12 cellular contexts compared by ENCODE assay signal in genomic region chr20:42204261-42204660, GRCh38.
DNase-seq lines count a peak whose midpoint lies in the region; ATAC-seq, FAIRE-seq and TF ChIP-seq lines count a peak whose summit lies in the region.
"Had no signal": no experiment of that assay in that cellular context is flagged by ENCODE, and none has a peak within 500 bp of the region (broad histone marks: within the 10 kb centered on the region; RNA-seq: fewer than 3 reads in every experiment).

No MANE protein-coding gene starts in this region.

- DNase-seq in Ammon's horn (ENCODE audit: low spot score) (peak; percentile 53), GM20000 (ENCODE audit: low spot score) (no peak), OCI-LY7 (ENCODE audit: low spot score) (no peak), HepG2 (ENCODE audit: low spot score) (peak; percentile 28), HCEC 1CT (no peak), SK-N-DZ (ENCODE audit: low spot score) (no peak)
- DNase-seq: CD4-positive, alpha-beta T cell; stimulated activated CD4-positive, alpha-beta T cell treated with anti-CD3 and anti-CD28 coated beads, Interleukin-1b, Interleukin-23, amount 100 ng/mL, for 48 hours; stomach; T-helper 17 cell had no signal

- intact Hi-C loops in OCI-LY7 (cut with micrococcal nuclease; ENCODE audit: unreplicated experiment) (no loop called here), HepG2 (cut with micrococcal nuclease; ENCODE audit: unreplicated experiment) (no loop called here)

- H3K4me1 ChIP-seq in OCI-LY7 (ENCODE audit: insufficient read depth, low read length, poor library complexity, severe bottlenecking) (no peaks in the 10 kb centered on the region), HepG2 (ENCODE audit: insufficient read depth, low read length) (no peaks in the 10 kb centered on the region)
- H3K4me1 ChIP-seq: stomach had no signal

- peak; percentile 9 for TF ChIP-seq CTCF in GM20000 (IDR thresholded peaks at IDR 0.05; ENCODE audit: extremely low read depth, missing control alignments)
- TF ChIP-seq CTCF in OCI-LY7 (conservative IDR thresholded peaks at IDR 0.05; ENCODE audit: low read length): peak; percentile 53
- TF ChIP-seq CTCF in HepG2 (CRISPR knock-in tag; IDR thresholded peaks at IDR 0.05): peak; percentile 41

- ATAC-seq in HepG2 (no peak), GM19467 (IDR thresholded peaks at IDR 0.05; ENCODE audit: unreplicated experiment) (no peak), GM18519 (IDR thresholded peaks at IDR 0.05; ENCODE audit: low FRiP score, unreplicated experiment) (no peak)
- ATAC-seq: T-helper 17 cell had no signal

- POLR2A ChIA-PET in OCI-LY7 (lab: Charles Lee) (no interaction called here), HepG2 (lab: Yijun Ruan, JAX) (no interaction called here)

- no peak overlapping the region for H3K9ac ChIP-seq in HepG2 (ENCODE audit: insufficient read depth, low read depth, low read length)

- H3K79me2 ChIP-seq in OCI-LY7 (ENCODE audit: insufficient read depth, low read depth, low read length): no peaks in the 10 kb centered on the region
- no peaks in the 10 kb centered on the region for H3K79me2 ChIP-seq in HepG2 (ENCODE audit: insufficient read depth, low read length)

- H3K4me2 ChIP-seq in OCI-LY7 (ENCODE audit: low read length) (no peak overlapping the region), HepG2 (ENCODE audit: low read depth, low read length) (no peak overlapping the region)

- no peaks in the 10 kb centered on the region for H3K27me3 ChIP-seq in HepG2 (ENCODE audit: control insufficient read depth in 1 of 2, insufficient read depth in 2 of 2, low read length in 2 of 2)
- H3K27me3 ChIP-seq: stomach had no signal

- CTCF ChIA-PET in OCI-LY7 (lab: Charles Lee; ENCODE audit: unreplicated experiment): no interaction called here
- CTCF ChIA-PET in HepG2 (lab: Yijun Ruan, JAX; ENCODE audit: low intra/inter-chr PET ratio, low total read pairs): interaction anchor here (0.7 kb wide), 1 partner anchor 982 kb away, joined by 3 read pairs; no protein-coding TSS in a partner anchor

- peak; percentile 34 for FAIRE-seq in HepG2 (lab: Jason Lieb, UNC)

- 27% methylated on average over 5 of the region's 5 CpGs for WGBS in HepG2 (ENCODE audit: low lambda C conversion rate)

- BruUV-seq in OCI-LY7 (replicated peaks; lab: Mats Ljungman, UMichigan) (no TSS peak), HepG2 (replicated peaks; lab: Mats Ljungman, UMichigan) (no TSS peak)

- H3K27ac ChIP-seq in OCI-LY7 (ENCODE audit: low read depth, low read length, poor library complexity, severe bottlenecking) (no peak overlapping the region), HepG2 (ENCODE audit: extremely low read length, insufficient read depth, low read length) (no peak overlapping the region)
- H3K27ac ChIP-seq: stomach had no signal

- H3K4me3 ChIP-seq in OCI-LY7 (ENCODE audit: low read depth, low read length, poor library complexity, severe bottlenecking) (no peak overlapping the region), HepG2 (replicated peaks in 1 of 3; ENCODE audit: insufficient read depth in 1 of 3, low read depth in 2 of 3, low read length in 3 of 3) (no peak overlapping the region)
- H3K4me3 ChIP-seq: stomach had no signal

- no peak for TF ChIP-seq POLR2A in HepG2 (IDR thresholded peaks at IDR 0.05; ENCODE audit: insufficient read depth in 1 of 2, low read depth in 2 of 2, low read length in 2 of 2)

- H2AFZ ChIP-seq in OCI-LY7 (ENCODE audit: low read length): no peak overlapping the region
- no peak overlapping the region for H2AFZ ChIP-seq in HepG2 (ENCODE audit: low read length)

- TF ChIP-seq RAD21 in HepG2 (CRISPR knock-in tag; IDR thresholded peaks at IDR 0.05): 0 out of 2 replicates have a peak, but pooled peaks have one; percentile 13

- H4K20me1 ChIP-seq in OCI-LY7 (ENCODE audit: insufficient read depth, low read length): no peaks in the 10 kb centered on the region
- no peaks in the 10 kb centered on the region for H4K20me1 ChIP-seq in HepG2 (ENCODE audit: insufficient read depth, low read length)

- in situ Hi-C loops in HepG2 (cut with HindIII; ENCODE audit: extremely low pct_ligation_motif_present, low pct_unique_long_range_greater_than_20kb): loop anchor here (10.0 kb wide), 1 partner anchor 991 kb away; no protein-coding TSS in a partner anchor

- H3K9me3 ChIP-seq in OCI-LY7 (ENCODE audit: low read length): no peaks in the 10 kb centered on the region
- H3K9me3 ChIP-seq in HepG2 (ENCODE audit: low read length): no peaks in the 10 kb centered on the region
- H3K9me3 ChIP-seq: stomach had no signal

- H3K9me2 ChIP-seq in OCI-LY7 (ENCODE audit: insufficient read depth, low read length): no peaks in the 10 kb centered on the region

- TF ChIP-seq EP300 in HepG2 (IDR thresholded peaks at IDR 0.05; ENCODE audit: low read depth in 2 of 2, low read length in 2 of 2): no peak
- TF ChIP-seq EP300 in HepG2 (CRISPR knock-in tag; IDR thresholded peaks at IDR 0.05; ENCODE audit: borderline replicate concordance): no peak

- H3K36me3 ChIP-seq in OCI-LY7 (ENCODE audit: insufficient read depth, low read length) (no peaks in the 10 kb centered on the region), HepG2 (replicated peaks in 1 of 2; ENCODE audit: control insufficient read depth in 1 of 2, insufficient read depth in 2 of 2, low read length in 2 of 2) (no peaks in the 10 kb centered on the region)
- H3K36me3 ChIP-seq: stomach had no signal

TF ChIP-seq in HepG2, 621 proteins besides CTCF, POLR2A, EP300 and RAD21:
- TF ChIP-seq ADNP (CRISPR knock-in tag; IDR thresholded peaks at IDR 0.05) (no peak), ZBED4 (CRISPR knock-in tag; IDR thresholded peaks at IDR 0.05; ENCODE audit: borderline replicate concordance) (no peak), ZBTB7B (CRISPR knock-in tag; IDR thresholded peaks at IDR 0.05) (no peak), SNAPC2 (CRISPR knock-in tag; IDR thresholded peaks at IDR 0.05) (no peak), CHD2 (IDR thresholded peaks at IDR 0.05; ENCODE audit: low read depth, low read length) (no peak), SMC3 (IDR thresholded peaks at IDR 0.05; ENCODE audit: low read length) (peak; percentile 24; the same call in 1 of the 2 replicates), MTA3 (CRISPR knock-in tag; IDR thresholded peaks at IDR 0.05) (no peak), STAG1 (CRISPR knock-in tag; IDR thresholded peaks at IDR 0.05) (peak; percentile 68)

Comparison
In these comparisons a context has a peak if more than half of its experiments do, and no peak if none do; other contexts are left out.
1. DNase-seq: peak in Ammon's horn (single experiment) and HepG2 (single experiment); none in GM20000 (single experiment), OCI-LY7 (single experiment), HCEC 1CT (single experiment) and SK-N-DZ (single experiment).
2. Peak in every context shown above with its lines, with median percentiles within 50 percentile points of each other: CTCF ChIP-seq.